In genomic region chr6:43952746-43953145, GRCh38 we compare ENCODE assay signal across 16 cellular contexts.
DNase-seq lines count a peak whose midpoint lies in the region; ATAC-seq and TF ChIP-seq lines count a peak whose summit lies in the region.
"Had no signal": no experiment of that assay in that cellular context is flagged by ENCODE, and none has a peak within 500 bp of the region (broad histone marks: within the 10 kb centered on the region; RNA-seq: fewer than 3 reads in every experiment).

No MANE protein-coding gene starts in this region.

- no peak overlapping the region for H3K4me2 ChIP-seq in neural progenitor cell
- H3K4me2 ChIP-seq: A549, smooth muscle cell had no signal

- CTCF ChIA-PET in activated CD4-positive, alpha-beta memory T cell treated with anti-CD3 and anti-CD28 coated beads, Interleukin-2, amount 10 ng/mL, durations not matched to agents 7 days and 5 days (lab: Charles Lee): interaction anchor here (0.9 to 1.6 kb wide), 2 partner anchors 22 to 228 kb away, joined by 3 to 4 read pairs; no protein-coding TSS in a partner anchor

- H3K36me3 ChIP-seq in neural progenitor cell: no peaks in the 10 kb centered on the region
- H3K36me3 ChIP-seq: esophagus squamous epithelium, MG63 had no signal

- H3K27me3 ChIP-seq in neural progenitor cell: no peaks in the 10 kb centered on the region
- H3K27me3 ChIP-seq: MG63 had no signal

- peaks cover 11% of the 10 kb centered on the region for H3K27me3 Mint-ChIP-seq in activated CD4-positive, alpha-beta memory T cell treated with anti-CD3 and anti-CD28 coated beads, Interleukin-2, amount 10 ng/mL, durations not matched to agents 7 days and 5 days
- H3K27me3 Mint-ChIP-seq in neural progenitor cell (ENCODE audit: insufficient read depth, low read depth): no peaks in the 10 kb centered on the region

- no peak overlapping the region for H2AFZ ChIP-seq in neural progenitor cell (replicated peaks)

- no peak for ATAC-seq in HG03095 (IDR thresholded peaks at IDR 0.05; ENCODE audit: unreplicated experiment)
- ATAC-seq in HG02840 (IDR thresholded peaks at IDR 0.05; ENCODE audit: low FRiP score, unreplicated experiment): no peak

- peaks cover 4% of the 10 kb centered on the region for H3K9me3 Mint-ChIP-seq in activated CD4-positive, alpha-beta memory T cell treated with anti-CD3 and anti-CD28 coated beads, Interleukin-2, amount 10 ng/mL, durations not matched to agents 7 days and 5 days
- peaks cover 14% of the 10 kb centered on the region for H3K9me3 Mint-ChIP-seq in neural progenitor cell

- TF ChIP-seq CTCF in HFF-Myc (IDR thresholded peaks at IDR 0.05; ENCODE audit: low read depth, low read length, missing control alignments): peak; percentile 38
- TF ChIP-seq CTCF in neural progenitor cell (IDR thresholded peaks at IDR 0.05): peak; percentile 4

- H3K27ac Mint-ChIP-seq in activated CD4-positive, alpha-beta memory T cell treated with anti-CD3 and anti-CD28 coated beads, Interleukin-2, amount 10 ng/mL, durations not matched to agents 7 days and 5 days: no peak overlapping the region
- no peak overlapping the region for H3K27ac Mint-ChIP-seq in neural progenitor cell

- H3K4me3 ChIP-seq in HFF-Myc (replicated peaks; ENCODE audit: low read depth, low read length): no peak overlapping the region
- no peak overlapping the region for H3K4me3 ChIP-seq in neural progenitor cell
- H3K4me3 ChIP-seq: A549, esophagus squamous epithelium, MG63, smooth muscle cell had no signal

- H3F3A ChIP-seq in neural progenitor cell (ENCODE audit: low read depth): no peaks in the 10 kb centered on the region

- POLR2A ChIA-PET in activated CD4-positive, alpha-beta memory T cell treated with anti-CD3 and anti-CD28 coated beads, Interleukin-2, amount 10 ng/mL, durations not matched to agents 7 days and 5 days (lab: Charles Lee): no interaction called here

- H4K20me1 ChIP-seq in neural progenitor cell (ENCODE audit: low read depth): no peaks in the 10 kb centered on the region

- H3K4me1 Mint-ChIP-seq in activated CD4-positive, alpha-beta memory T cell treated with anti-CD3 and anti-CD28 coated beads, Interleukin-2, amount 10 ng/mL, durations not matched to agents 7 days and 5 days: no peaks in the 10 kb centered on the region
- peaks cover 15% of the 10 kb centered on the region for H3K4me1 Mint-ChIP-seq in neural progenitor cell
- H3K4me1 Mint-ChIP-seq: naive B cell had no signal

- no peaks in the 10 kb centered on the region for H3K79me2 ChIP-seq in neural progenitor cell (ENCODE audit: low read depth)

- H3K27ac ChIP-seq in neural progenitor cell: no peak overlapping the region
- H3K27ac ChIP-seq: A549, esophagus squamous epithelium had no signal

- H3K36me3 Mint-ChIP-seq in activated CD4-positive, alpha-beta memory T cell treated with anti-CD3 and anti-CD28 coated beads, Interleukin-2, amount 10 ng/mL, durations not matched to agents 7 days and 5 days (ENCODE audit: low read depth): no peaks in the 10 kb centered on the region
- H3K36me3 Mint-ChIP-seq in neural progenitor cell: peaks cover 5% of the 10 kb centered on the region

- H3K9me3 ChIP-seq in neural progenitor cell (ENCODE audit: low read depth): no peaks in the 10 kb centered on the region
- H3K9me3 ChIP-seq: esophagus squamous epithelium had no signal

- H3K4me3 Mint-ChIP-seq in activated CD4-positive, alpha-beta memory T cell treated with anti-CD3 and anti-CD28 coated beads, Interleukin-2, amount 10 ng/mL, durations not matched to agents 7 days and 5 days: no peak overlapping the region
- H3K4me3 Mint-ChIP-seq in neural progenitor cell: no peak overlapping the region
- H3K4me3 Mint-ChIP-seq: naive B cell had no signal

- DNase-seq in activated CD4-positive, CD25-positive, alpha-beta regulatory T cell treated with anti-CD3 and anti-CD28 coated beads, Interleukin-2, amount 50 U/mL, for 72 hours: peak; percentile 8
- DNase-seq in activated CD4-positive, CD25-positive, alpha-beta regulatory T cell (lab: John Stamatoyannopoulos, UW): no peak
- DNase-seq in HFF-Myc (ENCODE audit: extremely low read depth, low read depth): no peak
- peak; percentile 16 for DNase-seq in activated CD4-positive, alpha-beta memory T cell treated with anti-CD3 and anti-CD28 coated beads, Interleukin-2, amount 10 ng/mL, durations not matched to agents 7 days and 5 days
- DNase-seq in neural progenitor cell (ENCODE audit: low spot score): no peak
- DNase-seq in cerebellar cortex (ENCODE audit: low spot score): no peak
- DNase-seq: EL, esophagus squamous epithelium, HCEC 1CT, MG63, naive B cell, NCI-H510A treated with DMSO at 0.1 percent for 48 hours had no signal

- peaks cover 10% of the 10 kb centered on the region for H3K4me1 ChIP-seq in neural progenitor cell
- H3K4me1 ChIP-seq: A549, esophagus squamous epithelium had no signal

- H3K9ac ChIP-seq in neural progenitor cell: no peak overlapping the region

Comparison
In these comparisons a context has a peak if more than half of its experiments do, and no peak if none do; other contexts are left out.
1. DNase-seq: peak in activated CD4-positive, CD25-positive, alpha-beta regulatory T cell treated with anti-CD3 and anti-CD28 coated beads, Interleukin-2, amount 50 U/mL, for 72 hours (single experiment) and activated CD4-positive, alpha-beta memory T cell treated with anti-CD3 and anti-CD28 coated beads, Interleukin-2, amount 10 ng/mL, durations not matched to agents 7 days and 5 days (single experiment); none in activated CD4-positive, CD25-positive, alpha-beta regulatory T cell (0 of 4), HFF-Myc (single experiment), neural progenitor cell (single experiment) and cerebellar cortex (single experiment).